In genomic region chr9:115604831-115605483, GRCh38 we compare ENCODE assay signal across 14 cellular contexts.
DNase-seq lines count a peak whose midpoint lies in the region; FAIRE-seq and TF ChIP-seq lines count a peak whose summit lies in the region.
"Had no signal": no experiment of that assay in that cellular context is flagged by ENCODE, and none has a peak within 500 bp of the region (broad histone marks: within the 10 kb centered on the region; RNA-seq: fewer than 3 reads in every experiment).

No MANE protein-coding gene starts in this region.

- no peak for TF ChIP-seq POLR2A in H54 (IDR thresholded peaks at IDR 0.05; ENCODE audit: low read depth, low read length)

- peaks cover 43% of the 10 kb centered on the region for H3K36me3 ChIP-seq in ACC112 (ENCODE audit: insufficient read depth, low read length)
- H3K36me3 ChIP-seq: BLaER1 had no signal

- TF ChIP-seq CTCF in fibroblast of the aortic adventitia (IDR thresholded peaks at IDR 0.05; ENCODE audit: insufficient read depth, low read length): no peak

- peaks cover 19% of the 10 kb centered on the region for H3K4me1 ChIP-seq in ACC112 (ENCODE audit: control insufficient read depth, insufficient read depth, low read length, unreplicated experiment)
- H3K4me1 ChIP-seq: BLaER1 had no signal

- H3K27ac ChIP-seq in ACC112 (ENCODE audit: low read depth, low read length): peak overlapping the region; percentile 81
- H3K27ac ChIP-seq: BLaER1 had no signal

- DNase-seq in H54 (ENCODE audit: insufficient read length, low spot score) (peak; percentile 51), T1000 (lab: John Stamatoyannopoulos, UW) (peak; percentile 60), fibroblast of the aortic adventitia (ENCODE audit: low read depth) (peak; percentile 98), COLO668 (lab: John Stamatoyannopoulos, UW; ENCODE audit: unreplicated experiment) (no peak), NOMO-1 (lab: John Stamatoyannopoulos, UW; ENCODE audit: unreplicated experiment in 2 of 2) (no peak), DMS79 treated with DMSO at 0.1 percent for 48 hours (lab: John Stamatoyannopoulos, UW) (no peak)
- DNase-seq in stimulated activated CD4-positive, alpha-beta T cell treated with anti-CD3 and anti-CD28 coated beads, Interleukin-15, amount 100 ng/mL, for 24 hours: no peak
- DNase-seq: DMS79; Karpas-422; NCI-H2107; stimulated activated CD4-positive, alpha-beta T cell treated with anti-CD3 and anti-CD28 coated beads, Interleukin-2, amount 100 ng/mL, for 24 hours had no signal

- H3K4me3 ChIP-seq in ACC112 (ENCODE audit: low read depth, low read length) (no peak overlapping the region), fibroblast of the aortic adventitia (ENCODE audit: low read depth, low read length) (no peak overlapping the region)
- H3K4me3 ChIP-seq: BLaER1 had no signal

- H3K27me3 ChIP-seq in ACC112 (ENCODE audit: insufficient read depth, low read length): no peaks in the 10 kb centered on the region
- H3K27me3 ChIP-seq: BLaER1 had no signal

- H2AFZ ChIP-seq in ACC112 (ENCODE audit: low read length, unreplicated experiment): no peak overlapping the region

- H3K79me2 ChIP-seq in ACC112 (ENCODE audit: control insufficient read depth, insufficient read depth, low read length, unreplicated experiment): no peaks in the 10 kb centered on the region

- FAIRE-seq in H54 (lab: Jason Lieb, UNC): peak; percentile 100
- FAIRE-seq: GM19239 had no signal

Comparison
In these comparisons a context has a peak if more than half of its experiments do, and no peak if none do; other contexts are left out.
1. DNase-seq: peak in H54 (single experiment), T1000 (single experiment) and fibroblast of the aortic adventitia (single experiment); none in COLO668 (single experiment), NOMO-1 (0 of 2), stimulated activated CD4-positive, alpha-beta T cell treated with anti-CD3 and anti-CD28 coated beads, Interleukin-15, amount 100 ng/mL, for 24 hours (single experiment) and DMS79 treated with DMSO at 0.1 percent for 48 hours (single experiment).